ENCODE assay signal across 23 cellular contexts in the genomic region with DNA sequence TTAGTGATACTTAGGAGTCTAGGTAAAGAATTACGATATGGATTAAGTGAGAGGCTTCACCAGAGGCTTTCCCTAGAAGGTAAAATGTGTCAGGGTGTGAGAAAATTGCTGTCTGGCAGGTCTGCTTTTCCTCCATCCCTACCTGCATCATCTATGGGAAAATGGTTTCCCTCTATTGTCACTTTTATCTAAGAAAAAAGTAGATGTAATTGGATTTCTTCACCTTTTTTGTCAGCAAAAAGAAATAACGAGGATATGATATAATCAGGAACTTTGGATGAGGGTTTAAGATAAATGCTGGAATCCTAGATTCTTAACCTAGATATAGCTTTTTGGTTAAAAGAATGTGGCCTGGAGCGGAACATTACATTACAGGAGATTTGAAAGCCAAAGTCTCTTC.
"Had no signal": no experiment of that assay in that cellular context is flagged by ENCODE, and none has a peak within 500 bp of the region (broad histone marks: within the 10 kb centered on the region; RNA-seq: fewer than 3 reads in every experiment).

No MANE protein-coding gene starts in this region.

- H3K27ac ChIP-seq: colonic mucosa, epithelial cell of prostate, esophagus squamous epithelium, gastroesophageal sphincter, heart left ventricle, hepatocyte, left lung, lower lobe of right lung had no signal

- H3K79me2 ChIP-seq: hepatocyte had no signal

- H3K36me3 ChIP-seq: colonic mucosa, esophagus squamous epithelium, gastroesophageal sphincter, heart left ventricle, left lung, lower lobe of right lung had no signal

- H3K4me1 ChIP-seq: colonic mucosa, esophagus squamous epithelium, heart left ventricle, left lung, lower lobe of right lung had no signal

- DNase-seq: colonic mucosa; cortex of kidney; effector CD8-positive, alpha-beta T cell; effector memory CD8-positive, alpha-beta T cell; endodermal cell; erythroblast; esophagus squamous epithelium; foreskin fibroblast; heart left ventricle; hypothalamus; immature natural killer cell; left cardiac atrium; left lung; left ventricle myocardium superior; lower lobe of right lung; mesendoderm; mucosa of descending colon had no signal

- H3K9me3 Mint-ChIP-seq: dendritic cell treated with granulocyte-macrophage colony-stimulating factor and Interleukin-4, amounts not matched to agents 40 ng/mL and 50 ng/mL, for 4 days; endodermal cell; memory B cell had no signal

- H3K4me1 Mint-ChIP-seq: immature natural killer cell, memory B cell had no signal

- H3K27me3 Mint-ChIP-seq: dendritic cell treated with granulocyte-macrophage colony-stimulating factor and Interleukin-4, amounts not matched to agents 40 ng/mL and 50 ng/mL, for 4 days; effector memory CD8-positive, alpha-beta T cell; memory B cell had no signal

- H3K27ac Mint-ChIP-seq: dendritic cell treated with granulocyte-macrophage colony-stimulating factor and Interleukin-4, amounts not matched to agents 40 ng/mL and 50 ng/mL, for 4 days; effector memory CD8-positive, alpha-beta T cell; endodermal cell; immature natural killer cell; memory B cell had no signal

- H3K4me2 ChIP-seq: hepatocyte had no signal

- H3K36me3 Mint-ChIP-seq: immature natural killer cell, memory B cell had no signal

- H2AFZ ChIP-seq: hepatocyte had no signal

- ATAC-seq: effector memory CD8-positive, alpha-beta T cell; esophagus mucosa; left lung; lower lobe of right lung; mucosa of descending colon had no signal

- H3K27me3 ChIP-seq: colonic mucosa, esophagus squamous epithelium, gastroesophageal sphincter, heart left ventricle, hepatocyte, left lung had no signal

- H3K4me3 Mint-ChIP-seq: dendritic cell treated with granulocyte-macrophage colony-stimulating factor and Interleukin-4, amounts not matched to agents 40 ng/mL and 50 ng/mL, for 4 days; effector memory CD8-positive, alpha-beta T cell; endodermal cell; immature natural killer cell; memory B cell had no signal

- H3K9me3 ChIP-seq: colonic mucosa, esophagus squamous epithelium, gastroesophageal sphincter, heart left ventricle, left lung, lower lobe of right lung, mucosa of descending colon had no signal

- H3K4me3 ChIP-seq: colonic mucosa, esophagus squamous epithelium, gastroesophageal sphincter, heart left ventricle, hepatocyte, left lung, lower lobe of right lung, mucosa of descending colon had no signal
